ENCODE assay signal across 1 cellular context in the genomic region with DNA sequence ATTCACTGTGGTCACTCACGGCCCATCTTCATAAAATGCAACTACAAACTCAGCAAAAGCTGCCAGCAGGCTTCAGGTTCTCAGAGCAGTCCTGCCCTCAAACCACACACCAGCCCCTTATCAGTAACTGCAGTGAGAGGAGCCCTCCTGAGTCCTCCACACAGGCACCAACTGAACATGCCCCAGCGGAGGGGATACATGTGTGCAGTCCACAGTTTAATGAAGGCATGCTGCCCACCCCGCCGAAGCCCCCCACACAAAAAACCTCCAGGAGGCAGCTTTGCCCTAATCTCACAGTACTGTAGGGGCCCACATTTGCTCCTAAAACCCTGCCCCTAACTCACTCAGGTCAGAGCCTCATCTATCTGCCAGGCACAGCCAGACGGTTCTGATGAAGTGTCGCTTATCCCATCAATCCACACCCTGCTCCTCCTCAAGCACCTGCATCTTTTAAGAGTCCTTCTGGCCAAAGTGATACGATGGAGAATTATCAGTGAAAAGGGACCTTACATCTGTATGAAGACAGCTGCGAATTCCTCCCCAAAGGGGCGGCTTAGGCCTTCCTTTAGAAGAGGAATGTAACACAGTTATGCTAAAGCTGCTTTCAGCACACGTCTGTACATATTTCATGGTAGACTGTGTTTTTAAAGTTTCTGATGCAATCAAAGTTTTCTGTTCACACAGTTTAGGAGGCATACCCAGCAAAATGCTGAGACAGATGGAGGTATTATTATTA.
TF ChIP-seq lines count a peak whose summit lies in the region.

No MANE protein-coding gene starts in this region.

TF ChIP-seq in GM23338, 12 proteins besides CTCF, POLR2A, EP300 and RAD21 (continued from another document):
- TF ChIP-seq, protein P1, sequence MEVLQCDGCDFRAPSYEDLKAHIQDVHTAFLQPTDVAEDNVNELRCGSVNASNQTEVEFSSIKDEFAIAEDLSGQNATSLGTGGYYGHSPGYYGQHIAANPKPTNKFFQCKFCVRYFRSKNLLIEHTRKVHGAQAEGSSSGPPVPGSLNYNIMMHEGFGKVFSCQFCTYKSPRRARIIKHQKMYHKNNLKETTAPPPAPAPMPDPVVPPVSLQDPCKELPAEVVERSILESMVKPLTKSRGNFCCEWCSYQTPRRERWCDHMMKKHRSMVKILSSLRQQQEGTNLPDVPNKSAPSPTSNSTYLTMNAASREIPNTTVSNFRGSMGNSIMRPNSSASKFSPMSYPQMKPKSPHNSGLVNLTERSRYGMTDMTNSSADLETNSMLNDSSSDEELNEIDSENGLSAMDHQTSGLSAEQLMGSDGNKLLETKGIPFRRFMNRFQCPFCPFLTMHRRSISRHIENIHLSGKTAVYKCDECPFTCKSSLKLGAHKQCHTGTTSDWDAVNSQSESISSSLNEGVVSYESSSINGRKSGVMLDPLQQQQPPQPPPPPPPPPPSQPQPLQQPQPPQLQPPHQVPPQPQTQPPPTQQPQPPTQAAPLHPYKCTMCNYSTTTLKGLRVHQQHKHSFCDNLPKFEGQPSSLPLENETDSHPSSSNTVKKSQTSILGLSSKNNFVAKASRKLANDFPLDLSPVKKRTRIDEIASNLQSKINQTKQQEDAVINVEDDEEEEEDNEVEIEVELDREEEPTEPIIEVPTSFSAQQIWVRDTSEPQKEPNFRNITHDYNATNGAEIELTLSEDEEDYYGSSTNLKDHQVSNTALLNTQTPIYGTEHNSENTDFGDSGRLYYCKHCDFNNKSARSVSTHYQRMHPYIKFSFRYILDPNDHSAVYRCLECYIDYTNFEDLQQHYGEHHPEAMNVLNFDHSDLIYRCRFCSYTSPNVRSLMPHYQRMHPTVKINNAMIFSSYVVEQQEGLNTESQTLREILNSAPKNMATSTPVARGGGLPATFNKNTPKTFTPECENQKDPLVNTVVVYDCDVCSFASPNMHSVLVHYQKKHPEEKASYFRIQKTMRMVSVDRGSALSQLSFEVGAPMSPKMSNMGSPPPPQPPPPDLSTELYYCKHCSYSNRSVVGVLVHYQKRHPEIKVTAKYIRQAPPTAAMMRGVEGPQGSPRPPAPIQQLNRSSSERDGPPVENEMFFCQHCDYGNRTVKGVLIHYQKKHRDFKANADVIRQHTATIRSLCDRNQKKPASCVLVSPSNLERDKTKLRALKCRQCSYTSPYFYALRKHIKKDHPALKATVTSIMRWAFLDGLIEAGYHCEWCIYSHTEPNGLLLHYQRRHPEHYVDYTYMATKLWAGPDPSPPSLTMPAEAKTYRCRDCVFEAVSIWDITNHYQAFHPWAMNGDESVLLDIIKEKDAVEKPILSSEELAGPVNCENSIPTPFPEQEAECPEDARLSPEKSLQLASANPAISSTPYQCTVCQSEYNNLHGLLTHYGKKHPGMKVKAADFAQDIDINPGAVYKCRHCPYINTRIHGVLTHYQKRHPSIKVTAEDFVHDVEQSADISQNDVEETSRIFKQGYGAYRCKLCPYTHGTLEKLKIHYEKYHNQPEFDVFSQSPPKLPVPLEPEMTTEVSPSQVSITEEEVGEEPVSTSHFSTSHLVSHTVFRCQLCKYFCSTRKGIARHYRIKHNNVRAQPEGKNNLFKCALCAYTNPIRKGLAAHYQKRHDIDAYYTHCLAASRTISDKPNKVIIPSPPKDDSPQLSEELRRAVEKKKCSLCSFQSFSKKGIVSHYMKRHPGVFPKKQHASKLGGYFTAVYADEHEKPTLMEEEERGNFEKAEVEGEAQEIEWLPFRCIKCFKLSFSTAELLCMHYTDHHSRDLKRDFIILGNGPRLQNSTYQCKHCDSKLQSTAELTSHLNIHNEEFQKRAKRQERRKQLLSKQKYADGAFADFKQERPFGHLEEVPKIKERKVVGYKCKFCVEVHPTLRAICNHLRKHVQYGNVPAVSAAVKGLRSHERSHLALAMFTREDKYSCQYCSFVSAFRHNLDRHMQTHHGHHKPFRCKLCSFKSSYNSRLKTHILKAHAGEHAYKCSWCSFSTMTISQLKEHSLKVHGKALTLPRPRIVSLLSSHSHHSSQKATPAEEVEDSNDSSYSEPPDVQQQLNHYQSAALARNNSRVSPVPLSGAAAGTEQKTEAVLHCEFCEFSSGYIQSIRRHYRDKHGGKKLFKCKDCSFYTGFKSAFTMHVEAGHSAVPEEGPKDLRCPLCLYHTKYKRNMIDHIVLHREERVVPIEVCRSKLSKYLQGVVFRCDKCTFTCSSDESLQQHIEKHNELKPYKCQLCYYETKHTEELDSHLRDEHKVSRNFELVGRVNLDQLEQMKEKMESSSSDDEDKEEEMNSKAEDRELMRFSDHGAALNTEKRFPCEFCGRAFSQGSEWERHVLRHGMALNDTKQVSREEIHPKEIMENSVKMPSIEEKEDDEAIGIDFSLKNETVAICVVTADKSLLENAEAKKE (CRISPR knock-in tag; IDR thresholded peaks at IDR 0.05) = no peak
- TF ChIP-seq NANOG (IDR thresholded peaks at IDR 0.05; ENCODE audit: borderline replicate concordance) (no peak), ZNF331 (CRISPR knock-in tag; IDR thresholded peaks at IDR 0.05; ENCODE audit: low read depth) (no peak), EZH2 (IDR thresholded peaks at IDR 0.05; ENCODE audit: low read depth, unreplicated experiment) (no peak), ZNF114 (CRISPR knock-in tag; IDR thresholded peaks at IDR 0.05) (no peak), STAT1 (IDR thresholded peaks at IDR 0.05; ENCODE audit: unreplicated experiment) (no peak), POLR2AphosphoS5 (IDR thresholded peaks at IDR 0.05; ENCODE audit: low read depth) (no peak)
- TF ChIP-seq, protein P2, sequence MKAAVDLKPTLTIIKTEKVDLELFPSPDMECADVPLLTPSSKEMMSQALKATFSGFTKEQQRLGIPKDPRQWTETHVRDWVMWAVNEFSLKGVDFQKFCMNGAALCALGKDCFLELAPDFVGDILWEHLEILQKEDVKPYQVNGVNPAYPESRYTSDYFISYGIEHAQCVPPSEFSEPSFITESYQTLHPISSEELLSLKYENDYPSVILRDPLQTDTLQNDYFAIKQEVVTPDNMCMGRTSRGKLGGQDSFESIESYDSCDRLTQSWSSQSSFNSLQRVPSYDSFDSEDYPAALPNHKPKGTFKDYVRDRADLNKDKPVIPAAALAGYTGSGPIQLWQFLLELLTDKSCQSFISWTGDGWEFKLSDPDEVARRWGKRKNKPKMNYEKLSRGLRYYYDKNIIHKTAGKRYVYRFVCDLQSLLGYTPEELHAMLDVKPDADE (IDR thresholded peaks at IDR 0.05) = no peak
- TF ChIP-seq, protein P3, sequence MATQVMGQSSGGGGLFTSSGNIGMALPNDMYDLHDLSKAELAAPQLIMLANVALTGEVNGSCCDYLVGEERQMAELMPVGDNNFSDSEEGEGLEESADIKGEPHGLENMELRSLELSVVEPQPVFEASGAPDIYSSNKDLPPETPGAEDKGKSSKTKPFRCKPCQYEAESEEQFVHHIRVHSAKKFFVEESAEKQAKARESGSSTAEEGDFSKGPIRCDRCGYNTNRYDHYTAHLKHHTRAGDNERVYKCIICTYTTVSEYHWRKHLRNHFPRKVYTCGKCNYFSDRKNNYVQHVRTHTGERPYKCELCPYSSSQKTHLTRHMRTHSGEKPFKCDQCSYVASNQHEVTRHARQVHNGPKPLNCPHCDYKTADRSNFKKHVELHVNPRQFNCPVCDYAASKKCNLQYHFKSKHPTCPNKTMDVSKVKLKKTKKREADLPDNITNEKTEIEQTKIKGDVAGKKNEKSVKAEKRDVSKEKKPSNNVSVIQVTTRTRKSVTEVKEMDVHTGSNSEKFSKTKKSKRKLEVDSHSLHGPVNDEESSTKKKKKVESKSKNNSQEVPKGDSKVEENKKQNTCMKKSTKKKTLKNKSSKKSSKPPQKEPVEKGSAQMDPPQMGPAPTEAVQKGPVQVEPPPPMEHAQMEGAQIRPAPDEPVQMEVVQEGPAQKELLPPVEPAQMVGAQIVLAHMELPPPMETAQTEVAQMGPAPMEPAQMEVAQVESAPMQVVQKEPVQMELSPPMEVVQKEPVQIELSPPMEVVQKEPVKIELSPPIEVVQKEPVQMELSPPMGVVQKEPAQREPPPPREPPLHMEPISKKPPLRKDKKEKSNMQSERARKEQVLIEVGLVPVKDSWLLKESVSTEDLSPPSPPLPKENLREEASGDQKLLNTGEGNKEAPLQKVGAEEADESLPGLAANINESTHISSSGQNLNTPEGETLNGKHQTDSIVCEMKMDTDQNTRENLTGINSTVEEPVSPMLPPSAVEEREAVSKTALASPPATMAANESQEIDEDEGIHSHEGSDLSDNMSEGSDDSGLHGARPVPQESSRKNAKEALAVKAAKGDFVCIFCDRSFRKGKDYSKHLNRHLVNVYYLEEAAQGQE (IDR thresholded peaks at IDR 0.05; ENCODE audit: unreplicated experiment) = no peak
